19 cellular contexts compared by ENCODE assay signal in genomic region chr3:135017494-135017893, GRCh38.
DNase-seq lines count a peak whose midpoint lies in the region; TF ChIP-seq lines count a peak whose summit lies in the region.
"Had no signal": no experiment of that assay in that cellular context is flagged by ENCODE, and none has a peak within 500 bp of the region (broad histone marks: within the 10 kb centered on the region; RNA-seq: fewer than 3 reads in every experiment).

No MANE protein-coding gene starts in this region.

- peaks cover 2% of the 10 kb centered on the region for H3K27me3 Mint-ChIP-seq in nephron progenitor cell (ENCODE audit: low read depth, poor library complexity)
- H3K27me3 Mint-ChIP-seq: activated CD4-positive, alpha-beta T cell treated with anti-CD3 and anti-CD28 coated beads, Interleukin-2, amount 10 ng/mL, durations not matched to agents 7 days and 5 days; CD4-positive, CD25-positive, alpha-beta regulatory T cell; effector memory CD8-positive, alpha-beta T cell had no signal

- no peak overlapping the region for H3K27ac ChIP-seq in tibial artery
- H3K27ac ChIP-seq: pancreas, PC-9, right lobe of liver, SJCRH30 had no signal

- in situ Hi-C loops in KBM-7 (cut with MboI; ENCODE audit: low pct_unique_long_range_greater_than_20kb, low sequenced_read_pairs): no loop called here

- no peak overlapping the region for H3K4me3 ChIP-seq in tibial artery
- H3K4me3 ChIP-seq: pancreas, PC-9, right lobe of liver, SJCRH30 had no signal

- no peaks in the 10 kb centered on the region for H3K36me3 Mint-ChIP-seq in nephron progenitor cell (ENCODE audit: low read depth)
- H3K36me3 Mint-ChIP-seq: CD4-positive, CD25-positive, alpha-beta regulatory T cell; naive thymus-derived CD8-positive, alpha-beta T cell had no signal

- H3K4me1 Mint-ChIP-seq in nephron progenitor cell: peaks cover 39% of the 10 kb centered on the region
- H3K4me1 Mint-ChIP-seq: activated CD4-positive, alpha-beta T cell treated with anti-CD3 and anti-CD28 coated beads, Interleukin-2, amount 10 ng/mL, durations not matched to agents 7 days and 5 days; naive thymus-derived CD8-positive, alpha-beta T cell had no signal

- H3K4me3 Mint-ChIP-seq in nephron progenitor cell: no peak overlapping the region
- H3K4me3 Mint-ChIP-seq: activated CD4-positive, alpha-beta T cell treated with anti-CD3 and anti-CD28 coated beads, Interleukin-2, amount 10 ng/mL, durations not matched to agents 7 days and 5 days; CD4-positive, CD25-positive, alpha-beta regulatory T cell; effector memory CD8-positive, alpha-beta T cell; naive thymus-derived CD8-positive, alpha-beta T cell had no signal

- peak; percentile 100 for DNase-seq in DMS79 (lab: John Stamatoyannopoulos, UW)
- peak; percentile 86 for DNase-seq in NCI-H1436 (lab: John Stamatoyannopoulos, UW)
- DNase-seq in NCI-H510A (lab: John Stamatoyannopoulos, UW): peak; percentile 91
- no peak for DNase-seq in nephron progenitor cell
- no peak for DNase-seq in iPS-NIHi11 (ENCODE audit: low spot score)
- DNase-seq in tibial artery: no peak
- no peak for DNase-seq in KBM-7
- DNase-seq: activated CD4-positive, alpha-beta T cell treated with anti-CD3 and anti-CD28 coated beads, Interleukin-2, amount 10 ng/mL, durations not matched to agents 7 days and 5 days; CD4-positive, CD25-positive, alpha-beta regulatory T cell; DND-41; effector memory CD8-positive, alpha-beta T cell; kidney glomerular epithelial cell; mesendoderm; naive thymus-derived CD8-positive, alpha-beta T cell; pancreas; PC-9; right lobe of liver; SJCRH30 had no signal

- no peaks in the 10 kb centered on the region for H3K4me1 ChIP-seq in tibial artery
- H3K4me1 ChIP-seq: pancreas, right lobe of liver, SJCRH30 had no signal

- peak overlapping the region; percentile 73 for H3K27ac Mint-ChIP-seq in nephron progenitor cell
- H3K27ac Mint-ChIP-seq: activated CD4-positive, alpha-beta T cell treated with anti-CD3 and anti-CD28 coated beads, Interleukin-2, amount 10 ng/mL, durations not matched to agents 7 days and 5 days; activated T-helper 2 cell treated with anti-CD3 and anti-CD28 coated beads, Interferon-gamma antibody, Interleukin-2, Interleukin-4, amounts not matched to agents 10 μg/mL and 5 μg/mL and 100 μg/mL, durations not matched to agents 14 hours and 24 hours and 36 hours; CD4-positive, CD25-positive, alpha-beta regulatory T cell; effector memory CD8-positive, alpha-beta T cell had no signal

- H3K27me3 ChIP-seq in tibial artery: no peaks in the 10 kb centered on the region
- H3K27me3 ChIP-seq: pancreas, right lobe of liver, SJCRH30 had no signal

- H3K9me3 Mint-ChIP-seq in nephron progenitor cell: no peaks in the 10 kb centered on the region
- H3K9me3 Mint-ChIP-seq: activated CD4-positive, alpha-beta T cell treated with anti-CD3 and anti-CD28 coated beads, Interleukin-2, amount 10 ng/mL, durations not matched to agents 7 days and 5 days; activated T-helper 2 cell treated with anti-CD3 and anti-CD28 coated beads, Interferon-gamma antibody, Interleukin-2, Interleukin-4, amounts not matched to agents 10 μg/mL and 5 μg/mL and 100 μg/mL, durations not matched to agents 14 hours and 24 hours and 36 hours; effector memory CD8-positive, alpha-beta T cell had no signal

- intact Hi-C loops in tibial artery (cut with DNase I; ENCODE audit: low total_unique reads): no loop called here

- no peaks in the 10 kb centered on the region for H3K36me3 ChIP-seq in tibial artery
- H3K36me3 ChIP-seq: pancreas, right lobe of liver, SJCRH30 had no signal

- TF ChIP-seq CTCF in nephron progenitor cell (IDR thresholded peaks at IDR 0.05): no peak
- TF ChIP-seq CTCF in tibial artery (IDR thresholded peaks at IDR 0.05): no peak

- H3K9me3 ChIP-seq in tibial artery: no peaks in the 10 kb centered on the region
- H3K9me3 ChIP-seq: pancreas, right lobe of liver, SJCRH30 had no signal

Comparison
In these comparisons a context has a peak if more than half of its experiments do, and no peak if none do; other contexts are left out.
1. DNase-seq: peak in DMS79 (single experiment), NCI-H1436 (single experiment) and NCI-H510A (single experiment); none in nephron progenitor cell (single experiment), iPS-NIHi11 (single experiment), tibial artery (0 of 2) and KBM-7 (single experiment).